In the genomic region with DNA sequence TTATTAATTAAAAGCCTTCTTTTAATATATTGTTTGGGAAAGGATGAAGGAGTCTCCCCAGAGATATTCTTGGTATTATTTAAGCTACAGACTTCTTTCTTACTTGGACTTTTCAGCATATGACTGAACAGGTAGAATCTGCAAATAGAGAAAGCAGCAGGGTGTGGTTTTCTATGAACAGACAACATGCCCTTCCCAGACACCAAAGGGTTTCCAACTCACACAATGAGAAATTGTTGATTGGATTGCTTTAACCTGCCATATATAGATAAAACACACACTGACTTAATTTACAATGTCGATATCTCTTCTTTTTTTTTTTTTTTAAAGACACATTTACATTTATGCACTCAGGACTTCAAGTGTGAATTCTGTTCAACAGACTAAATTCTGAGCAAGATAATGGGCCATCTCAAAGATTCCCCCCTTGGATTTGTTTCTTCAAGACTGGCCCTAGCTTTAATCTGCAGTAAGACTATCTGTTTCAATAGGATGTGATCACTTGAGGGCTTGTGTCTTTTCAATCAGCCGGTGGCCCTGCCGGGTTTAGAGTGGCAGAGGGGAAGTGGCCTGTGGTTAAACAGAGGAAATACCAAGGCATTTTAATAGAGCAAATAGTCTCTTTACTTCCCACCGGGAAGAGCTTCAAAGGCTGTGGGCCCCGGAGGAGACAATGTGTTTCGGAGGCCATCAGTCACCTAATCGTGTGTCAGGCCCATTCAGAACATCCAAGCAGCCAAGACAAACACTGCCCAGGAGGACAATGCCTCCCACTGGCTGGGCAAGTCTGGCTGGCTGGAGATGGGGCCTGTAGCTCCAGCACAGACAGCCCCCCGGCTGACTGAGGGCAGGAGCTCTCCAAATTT, we compare ENCODE assay signal across 1 cellular context.
TF ChIP-seq lines count a peak whose summit lies in the region.

No MANE protein-coding gene starts in this region.

TF ChIP-seq in WTC11, 78 proteins besides CTCF, POLR2A, EP300 and RAD21 (continued from another document):
- TF ChIP-seq, protein P1, sequence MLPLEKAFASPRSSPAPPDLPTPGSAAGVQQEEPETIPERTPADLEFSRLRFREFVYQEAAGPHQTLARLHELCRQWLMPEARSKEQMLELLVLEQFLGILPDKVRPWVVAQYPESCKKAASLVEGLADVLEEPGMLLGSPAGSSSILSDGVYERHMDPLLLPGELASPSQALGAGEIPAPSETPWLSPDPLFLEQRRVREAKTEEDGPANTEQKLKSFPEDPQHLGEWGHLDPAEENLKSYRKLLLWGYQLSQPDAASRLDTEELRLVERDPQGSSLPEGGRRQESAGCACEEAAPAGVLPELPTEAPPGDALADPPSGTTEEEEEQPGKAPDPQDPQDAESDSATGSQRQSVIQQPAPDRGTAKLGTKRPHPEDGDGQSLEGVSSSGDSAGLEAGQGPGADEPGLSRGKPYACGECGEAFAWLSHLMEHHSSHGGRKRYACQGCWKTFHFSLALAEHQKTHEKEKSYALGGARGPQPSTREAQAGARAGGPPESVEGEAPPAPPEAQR (CRISPR knock-in tag; IDR thresholded peaks at IDR 0.05) = no peak
- no peak for TF ChIP-seq ZNF416 (CRISPR knock-in tag; IDR thresholded peaks at IDR 0.05)
